ENCODE assay signal across 1 cellular context in the genomic region with DNA sequence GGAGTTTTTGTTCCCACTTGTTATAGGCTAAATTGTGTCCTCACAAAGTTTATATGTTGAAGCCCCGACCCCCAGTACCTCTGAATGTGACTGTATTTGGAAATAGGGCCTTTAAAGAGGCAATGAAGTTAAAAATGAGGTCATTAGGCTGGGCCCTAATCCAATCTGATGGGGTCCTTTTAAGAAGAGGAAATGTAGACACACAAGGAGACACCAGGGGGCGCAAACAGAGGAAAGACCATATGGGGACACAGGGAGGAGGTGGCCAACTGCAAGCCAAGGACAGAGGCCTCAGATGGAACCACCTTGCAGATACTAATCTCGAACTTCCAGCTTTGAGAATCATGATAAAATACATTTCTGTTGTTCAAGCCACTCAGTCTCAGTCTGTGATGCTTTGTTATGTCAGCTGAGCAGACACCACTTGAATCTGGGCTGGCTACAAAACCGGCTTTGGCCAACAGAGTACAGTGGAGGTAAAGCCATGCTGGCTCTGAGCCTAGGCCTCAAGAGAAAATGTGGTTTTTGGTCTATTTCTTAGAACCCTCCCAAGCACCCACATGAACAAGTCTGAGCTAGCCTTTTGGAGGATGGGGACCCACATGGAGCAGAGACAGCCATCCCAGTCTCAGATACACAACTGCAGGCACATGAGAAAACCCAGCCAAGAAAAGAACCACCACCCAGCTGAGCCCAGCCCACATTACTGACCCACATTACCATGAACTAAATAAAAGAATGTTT.
TF ChIP-seq lines count a peak whose summit lies in the region.

No MANE protein-coding gene starts in this region.

TF ChIP-seq in GM12878, 131 proteins besides CTCF, POLR2A, EP300 and RAD21:
- TF ChIP-seq SRF (IDR thresholded peaks at IDR 0.05; ENCODE audit: low read depth in 2 of 2, low read length in 2 of 2), result peak; percentile 69 to 93
